1 cellular context compared by ENCODE assay signal in the genomic region with DNA sequence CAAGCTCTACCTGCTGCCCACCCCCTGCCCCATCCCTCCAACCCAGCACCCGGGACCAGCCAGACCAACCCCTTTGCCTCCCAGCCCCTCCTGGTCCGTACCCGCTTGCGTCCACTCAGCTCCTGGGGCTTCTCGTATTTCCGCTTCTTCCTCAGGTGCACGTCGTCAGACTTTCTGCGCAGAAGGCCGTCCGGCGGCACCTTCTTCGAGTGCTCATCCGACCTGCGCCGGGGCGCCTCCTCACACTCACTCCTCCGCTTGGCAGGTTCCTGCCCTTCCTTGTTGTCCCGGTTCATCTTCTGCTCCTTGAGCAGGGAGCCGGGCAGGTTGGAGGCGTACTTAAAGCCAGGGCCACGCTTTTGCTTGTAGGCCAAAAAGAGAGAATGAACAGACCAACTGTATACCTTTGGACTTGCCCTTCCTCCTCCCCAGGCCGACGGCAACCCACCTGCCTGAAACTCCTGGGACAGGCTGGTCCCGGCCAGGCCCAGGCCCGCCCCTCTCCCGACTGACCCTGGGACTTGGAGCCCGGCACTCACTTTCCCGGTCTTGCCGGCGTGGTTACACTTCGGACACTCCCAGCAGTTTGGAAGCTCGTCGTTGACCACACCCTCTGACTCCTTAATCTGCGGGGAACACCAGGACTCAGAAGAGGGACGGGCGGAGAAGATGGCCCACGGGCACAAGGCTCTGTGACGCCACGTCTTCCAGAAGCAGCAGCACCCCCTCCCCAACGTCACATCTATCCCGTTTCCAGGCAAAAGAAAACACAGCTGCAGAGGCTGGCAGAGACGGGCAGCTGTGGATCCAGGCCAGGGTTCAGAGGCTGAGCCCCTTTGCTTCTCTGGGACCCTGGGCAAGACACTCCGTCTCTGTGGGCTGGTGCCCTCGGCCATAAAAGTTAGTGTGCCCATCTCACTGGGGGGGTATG.
TF ChIP-seq lines count a peak whose summit lies in the region.

No MANE protein-coding gene starts in this region.

TF ChIP-seq in H1, 55 proteins besides CTCF, POLR2A, EP300 and RAD21:
- no peak for TF ChIP-seq CREB1 (IDR thresholded peaks at IDR 0.05)
- TF ChIP-seq FOSL1 (IDR thresholded peaks at IDR 0.05; ENCODE audit: insufficient read depth, low read depth, low read length), result no peak
